In the genomic region with DNA sequence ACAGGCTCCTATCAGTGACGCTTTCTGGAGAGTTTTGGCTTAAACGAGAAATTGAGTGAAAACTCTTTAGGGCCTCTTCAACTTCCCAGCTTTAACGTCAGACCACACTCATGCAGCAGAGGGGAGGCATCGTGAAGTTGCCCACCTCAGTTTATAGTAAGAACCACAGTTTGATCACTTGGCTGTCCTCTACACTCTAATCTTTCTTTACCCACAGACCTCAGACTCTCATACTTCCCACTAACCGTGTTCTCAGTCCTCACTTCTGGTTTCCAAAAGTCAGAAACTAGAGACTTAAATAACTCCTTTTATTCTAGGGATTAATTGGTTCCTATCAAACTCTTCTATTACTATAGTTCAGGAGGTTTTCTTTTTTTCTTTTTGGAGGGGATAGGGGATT, we compare ENCODE assay signal across 20 cellular contexts.
"Had no signal": no experiment of that assay in that cellular context is flagged by ENCODE, and none has a peak within 500 bp of the region (broad histone marks: within the 10 kb centered on the region; RNA-seq: fewer than 3 reads in every experiment).

No MANE protein-coding gene starts in this region.

- H3K27ac ChIP-seq: hepatocyte, thyroid gland had no signal

- H3K4me3 ChIP-seq: hepatocyte, lung, thyroid gland had no signal

- H3K9me3 ChIP-seq: thyroid gland had no signal

- H3K79me2 ChIP-seq: hepatocyte had no signal

- DNase-seq: activated B cell treated with CpG ODN at 0.5 μM for 24 hours; activated CD4-positive, alpha-beta T cell treated with anti-CD3 and anti-CD28 coated beads for 36 hours; activated CD4-positive, alpha-beta T cell treated with anti-CD3 and anti-CD28 coated beads, Interleukin-2, amount 50 U/mL, for 4 hours; activated naive CD4-positive, alpha-beta T cell treated with Interleukin-2 at 50 U/mL for 16 hours; activated T-cell treated with anti-CD3 and anti-CD28 coated beads, Interleukin-2, amount 50 U/mL, for 48 hours; anterior cingulate cortex; effector CD8-positive, alpha-beta T cell; glutamatergic neuron; immature natural killer cell; stimulated activated CD4-positive, alpha-beta T cell treated with anti-CD3 and anti-CD28 coated beads, Interleukin-2, amount 100 ng/mL, for 48 hours; stimulated activated CD8-positive, alpha-beta memory T cell treated with anti-CD3 and anti-CD28 coated beads, Interleukin-4, amount 100 ng/mL, for 48 hours; stimulated activated naive CD4-positive, alpha-beta T cell treated with Interleukin-2 at 50 U/mL for 16 hours; substantia nigra; T1000; thyroid gland had no signal

- H3K27me3 ChIP-seq: hepatocyte, thyroid gland had no signal

- H3K4me2 ChIP-seq: hepatocyte had no signal

- H3K4me1 ChIP-seq: thyroid gland had no signal

- ATAC-seq: activated CD4-positive, alpha-beta T cell treated with anti-CD3 and anti-CD28 coated beads for 36 hours; esophagus mucosa; left lobe of liver; naive thymus-derived CD8-positive, alpha-beta T cell had no signal

- H2AFZ ChIP-seq: hepatocyte had no signal

- H3K36me3 ChIP-seq: thyroid gland had no signal
